1 cellular context compared by ENCODE assay signal in the genomic region with DNA sequence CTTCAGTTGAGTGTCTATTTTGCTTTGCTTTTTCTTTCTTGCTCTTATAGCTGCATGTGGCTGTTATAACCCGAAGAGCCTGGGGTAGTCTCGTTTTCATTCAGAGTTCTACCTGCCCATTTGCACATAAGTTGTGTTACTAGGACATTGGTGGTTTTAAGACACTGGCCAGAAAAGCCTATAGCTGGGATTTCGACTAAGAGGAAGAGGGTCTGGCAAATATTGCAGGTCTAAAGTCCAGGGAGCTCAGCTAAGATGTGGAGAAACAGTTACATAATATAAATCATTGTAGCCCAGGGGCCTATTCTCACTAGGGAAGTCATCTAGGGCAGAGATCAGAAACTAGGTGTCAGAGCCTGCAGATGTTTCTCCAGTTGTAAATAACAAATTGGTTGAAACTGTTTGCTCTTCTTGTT.
TF ChIP-seq lines count a peak whose summit lies in the region.

No MANE protein-coding gene starts in this region.

TF ChIP-seq in HepG2, 621 proteins besides CTCF, POLR2A, EP300 and RAD21 (continued from another document):
- TF ChIP-seq FOXP1 (IDR thresholded peaks at IDR 0.05): no peak
- TF ChIP-seq FOXP1 (CRISPR knock-in tag; IDR thresholded peaks at IDR 0.05): peak; percentile 85
- TF ChIP-seq ZNF629 (CRISPR knock-in tag; conservative IDR thresholded peaks at IDR 0.05): no peak
- peak; percentile 69; the same call in 1 of the 2 replicates for TF ChIP-seq SOX5 (CRISPR knock-in tag; IDR thresholded peaks at IDR 0.05; ENCODE audit: borderline replicate concordance)
- TF ChIP-seq ASH2L (IDR thresholded peaks at IDR 0.05; ENCODE audit: insufficient read length, low read depth, low read length): peak; percentile 44
- TF ChIP-seq ZNF441 (CRISPR knock-in tag; IDR thresholded peaks at IDR 0.05; ENCODE audit: borderline replicate concordance): no peak
- TF ChIP-seq ZNF589 (CRISPR knock-in tag; conservative IDR thresholded peaks at IDR 0.05): no peak
- peak; percentile 82 for TF ChIP-seq RCOR2 (CRISPR knock-in tag; IDR thresholded peaks at IDR 0.05)
- no peak for TF ChIP-seq ZNF720 (CRISPR knock-in tag; IDR thresholded peaks at IDR 0.05)
- TF ChIP-seq, protein P1, sequence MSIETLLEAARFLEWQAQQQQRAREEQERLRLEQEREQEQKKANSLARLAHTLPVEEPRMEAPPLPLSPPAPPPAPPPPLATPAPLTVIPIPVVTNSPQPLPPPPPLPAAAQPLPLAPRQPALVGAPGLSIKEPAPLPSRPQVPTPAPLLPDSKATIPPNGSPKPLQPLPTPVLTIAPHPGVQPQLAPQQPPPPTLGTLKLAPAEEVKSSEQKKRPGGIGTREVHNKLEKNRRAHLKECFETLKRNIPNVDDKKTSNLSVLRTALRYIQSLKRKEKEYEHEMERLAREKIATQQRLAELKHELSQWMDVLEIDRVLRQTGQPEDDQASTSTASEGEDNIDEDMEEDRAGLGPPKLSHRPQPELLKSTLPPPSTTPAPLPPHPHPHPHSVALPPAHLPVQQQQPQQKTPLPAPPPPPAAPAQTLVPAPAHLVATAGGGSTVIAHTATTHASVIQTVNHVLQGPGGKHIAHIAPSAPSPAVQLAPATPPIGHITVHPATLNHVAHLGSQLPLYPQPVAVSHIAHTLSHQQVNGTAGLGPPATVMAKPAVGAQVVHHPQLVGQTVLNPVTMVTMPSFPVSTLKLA (IDR thresholded peaks at IDR 0.05): no peak
- TF ChIP-seq SNAPC2 (CRISPR knock-in tag; IDR thresholded peaks at IDR 0.05): peak; percentile 67; the same call in 1 of the 2 replicates
- peak; percentile 62; the same call in 1 of the 2 replicates for TF ChIP-seq SMAD3 (CRISPR knock-in tag; IDR thresholded peaks at IDR 0.05)
- TF ChIP-seq MAZ (IDR thresholded peaks at IDR 0.05; ENCODE audit: borderline replicate concordance, low read depth, low read length): no peak
- 0 out of 2 replicates have a peak, but pooled peaks have one; percentile 35 for TF ChIP-seq MAZ (CRISPR knock-in tag; IDR thresholded peaks at IDR 0.05; ENCODE audit: low read depth)
- peak; percentile 80; the same call in 1 of the 2 replicates for TF ChIP-seq FOXJ3 (CRISPR knock-in tag; IDR thresholded peaks at IDR 0.05; ENCODE audit: borderline replicate concordance)
- 0 out of 2 replicates have a peak, but pooled peaks have one; percentile 33 for TF ChIP-seq ZNF44 (CRISPR knock-in tag; IDR thresholded peaks at IDR 0.05)
- no peak for TF ChIP-seq TERF1 (CRISPR knock-in tag; IDR thresholded peaks at IDR 0.05)
- TF ChIP-seq ZNF317 (CRISPR knock-in tag; IDR thresholded peaks at IDR 0.05): no peak
- no peak for TF ChIP-seq PAF1 (CRISPR knock-in tag; IDR thresholded peaks at IDR 0.05)
- no peak for TF ChIP-seq SMAD9 (CRISPR knock-in tag; IDR thresholded peaks at IDR 0.05)
- peak; percentile 28; the same call in 1 of the 2 replicates for TF ChIP-seq ETV5 (CRISPR knock-in tag; IDR thresholded peaks at IDR 0.05; ENCODE audit: borderline replicate concordance)
- TF ChIP-seq HIC2 (CRISPR knock-in tag; IDR thresholded peaks at IDR 0.05; ENCODE audit: low read depth): no peak
- no peak for TF ChIP-seq SRSF1 (optimal IDR thresholded peaks at IDR 0.05; ENCODE audit: low read depth, low read length)
- TF ChIP-seq MAFG (CRISPR knock-in tag; IDR thresholded peaks at IDR 0.05): no peak
- peak; percentile 75 for TF ChIP-seq CEBPG (CRISPR knock-in tag; IDR thresholded peaks at IDR 0.05)
- peak; percentile 63 for TF ChIP-seq RARA (CRISPR knock-in tag; IDR thresholded peaks at IDR 0.05)
- no peak for TF ChIP-seq CCAR2 (optimal IDR thresholded peaks at IDR 0.05; ENCODE audit: low read depth, low read length)
- TF ChIP-seq PLRG1 (conservative IDR thresholded peaks at IDR 0.05): no peak
- no peak for TF ChIP-seq KLF11 (CRISPR knock-in tag; IDR thresholded peaks at IDR 0.05)
- 0 out of 2 replicates have a peak, but pooled peaks have one; percentile 36 for TF ChIP-seq YEATS2 (CRISPR knock-in tag; IDR thresholded peaks at IDR 0.05; ENCODE audit: borderline replicate concordance)
- TF ChIP-seq HNRNPL (IDR thresholded peaks at IDR 0.05; ENCODE audit: low read depth, low read length): no peak
- no peak for TF ChIP-seq RFXAP (CRISPR knock-in tag; IDR thresholded peaks at IDR 0.05; ENCODE audit: borderline replicate concordance)
